Comparison of ENCODE assay signal across 1 cellular context in genomic region chr3:50457988-50458387, GRCh38.
TF ChIP-seq lines count a peak whose summit lies in the region.

No MANE protein-coding gene starts in this region.

TF ChIP-seq in K562, 482 proteins besides CTCF, POLR2A, EP300 and RAD21:
- TF ChIP-seq TFAM (CRISPR knock-in tag; conservative IDR thresholded peaks at IDR 0.05) (no peak), NRF1 (conservative IDR thresholded peaks at IDR 0.05 in 1 of 2, IDR thresholded peaks at IDR 0.05 in 1 of 2) (peak; percentile 53 to 58; a peak in 2 of 4 replicates)
TF ChIP-seq in K562: peak in this region for 1.
